14 cellular contexts compared by ENCODE assay signal in the genomic region with DNA sequence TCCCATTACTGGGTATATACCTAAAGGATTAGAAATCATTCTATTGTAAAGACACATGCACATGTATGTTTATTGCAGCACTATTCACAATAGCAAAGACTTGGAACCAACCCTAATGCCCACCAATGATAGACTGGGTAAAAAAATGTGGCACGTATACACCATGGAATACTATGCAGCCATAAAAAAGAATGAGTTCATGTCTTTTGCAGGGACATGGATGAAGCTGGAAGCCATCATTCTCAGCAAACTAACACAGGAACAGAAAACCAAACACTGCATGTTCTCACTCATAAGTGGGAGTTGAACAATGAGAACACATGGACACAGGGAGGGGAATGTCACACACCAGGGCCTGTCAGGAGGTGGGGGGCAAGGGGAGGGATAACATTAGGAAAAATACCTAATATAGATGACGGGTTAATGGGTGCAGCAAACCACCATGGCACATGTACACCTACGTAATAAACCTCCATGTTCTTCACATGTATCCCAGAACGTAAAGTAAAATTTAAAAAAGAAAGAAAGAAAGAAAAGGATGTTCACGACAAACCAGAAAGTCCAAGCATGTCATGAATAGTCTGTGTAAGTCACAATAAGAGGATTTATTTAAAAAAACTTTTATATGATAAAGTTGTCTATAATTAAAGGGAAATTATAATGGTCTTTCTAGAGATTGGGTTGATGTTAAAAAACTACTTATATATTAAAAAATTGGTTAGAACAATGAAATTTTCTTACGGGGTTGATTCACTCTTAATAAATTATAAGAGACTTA. TPM values are rescaled to one million over a fixed set of nuclear protein-coding genes. Genes with fewer than 3 reads are reported as not detected.
"Had no signal": no experiment of that assay in that cellular context is flagged by ENCODE, and none has a peak within 500 bp of the region (broad histone marks: within the 10 kb centered on the region; RNA-seq: fewer than 3 reads in every experiment).

No MANE protein-coding gene starts in this region.

RNA-seq across cellular contexts. Expression of a gene that starts 23.0 kb away (rescaled TPM):
- total RNA-seq: activated naive CD4-positive, alpha-beta T cell treated with anti-CD3 and anti-CD28 coated beads for 36 hours; left lobe of liver had no signal
- polyA plus RNA-seq: neural cell had no signal

RNA-seq across cellular contexts. Expression of a gene that starts 51.4 kb away (rescaled TPM):
- total RNA-seq: activated CD4-positive, alpha-beta T cell treated with anti-CD3 and anti-CD28 coated beads, Interleukin-2, amount 10 ng/mL, durations not matched to agents 24 days and 14 days; activated naive CD4-positive, alpha-beta T cell treated with anti-CD3 and anti-CD28 coated beads for 36 hours; activated naive CD8-positive, alpha-beta T cell treated with anti-CD3 and anti-CD28 coated beads, Interleukin-2, amount 10 ng/mL, durations not matched to agents 7 days and 5 days; activated T-cell treated with anti-CD3 and anti-CD28 coated beads, Interleukin-2, amount 50 U/mL, for 72 hours; bronchial epithelial cell; dorsolateral prefrontal cortex; heart right ventricle; left lobe of liver; lower lobe of right lung; mesenteric fat pad; occipital lobe; skeletal muscle tissue; subcutaneous adipose tissue had no signal
- polyA plus RNA-seq: heart right ventricle, neural cell had no signal
